ENCODE assay signal across 8 cellular contexts in the genomic region with DNA sequence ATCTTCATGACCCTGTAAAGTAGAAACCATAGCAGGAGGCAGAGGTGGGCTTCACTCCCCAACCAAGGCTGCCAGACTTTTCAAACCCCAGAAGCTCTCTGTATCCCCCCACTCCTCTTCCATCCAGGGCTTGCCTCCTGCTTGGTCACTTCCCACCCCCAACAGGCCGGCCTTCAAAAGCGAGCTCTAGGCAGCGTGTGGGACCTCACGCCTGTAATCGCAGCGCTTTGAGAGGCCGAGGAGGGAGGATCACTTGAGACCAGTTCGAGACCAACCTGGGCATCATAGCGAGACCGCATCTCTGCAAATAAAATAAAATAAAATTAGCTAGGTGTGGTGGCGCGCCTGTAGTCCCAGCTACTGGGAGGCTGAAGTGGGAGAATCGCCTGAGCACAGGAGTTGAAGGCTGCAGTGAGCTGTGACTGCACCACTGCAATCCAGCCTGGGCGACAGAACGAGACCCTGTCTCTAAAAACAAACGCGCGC. TPM values are rescaled to one million over a fixed set of nuclear protein-coding genes. Genes with fewer than 3 reads are reported as not detected.
DNase-seq lines count a peak whose midpoint lies in the region; ATAC-seq and TF ChIP-seq lines count a peak whose summit lies in the region.

No MANE protein-coding gene starts in this region.

- H3K4me3 ChIP-seq in adipocyte (ENCODE audit: low read length) (peak overlapping the region; percentile 98), right lobe of liver (peak overlapping the region; percentile 84 to 96 (median 93)), thymus (ENCODE audit: low read length) (peak overlapping the region; percentile 86)

- H3K36me3 Mint-ChIP-seq in activated CD4-positive, alpha-beta T cell treated with anti-CD3 and anti-CD28 coated beads, Interleukin-2, amount 10 ng/mL, durations not matched to agents 7 days and 5 days (ENCODE audit: low read depth) = no peaks in the 10 kb centered on the region

- H3K4me1 ChIP-seq in adipocyte (ENCODE audit: control insufficient read depth, insufficient read depth, low read length) = peaks cover 29% of the 10 kb centered on the region
- H3K4me1 ChIP-seq in right lobe of liver = peaks cover 0 to 12% (median 4%) of the 10 kb centered on the region in 4 donors
- peaks cover 16% of the 10 kb centered on the region for H3K4me1 ChIP-seq in thymus (ENCODE audit: control insufficient read depth, insufficient read depth, low read length)

- H3K27me3 ChIP-seq in adipocyte (replicated peaks; ENCODE audit: control insufficient read depth, insufficient read depth, low read length) (no peaks in the 10 kb centered on the region), right lobe of liver (no peaks in the 10 kb centered on the region), thymus (ENCODE audit: control insufficient read depth, insufficient read depth) (no peaks in the 10 kb centered on the region)

- no peaks in the 10 kb centered on the region for H3K9me3 Mint-ChIP-seq in activated CD4-positive, alpha-beta T cell treated with anti-CD3 and anti-CD28 coated beads, Interleukin-2, amount 10 ng/mL, durations not matched to agents 7 days and 5 days

- ATAC-seq in right lobe of liver (no peak), HG02623 (IDR thresholded peaks at IDR 0.05; ENCODE audit: unreplicated experiment) (no peak)

- H3K4me3 Mint-ChIP-seq in activated CD4-positive, alpha-beta T cell treated with anti-CD3 and anti-CD28 coated beads, Interleukin-2, amount 10 ng/mL, durations not matched to agents 7 days and 5 days = peak overlapping the region; percentile 79

- POLR2A ChIA-PET in activated CD4-positive, alpha-beta T cell treated with anti-CD3 and anti-CD28 coated beads, Interleukin-2, amount 10 ng/mL, durations not matched to agents 7 days and 5 days (lab: Charles Lee) = interaction anchor here (0.6 kb wide), 1 partner anchor 13 kb away, joined by 3 read pairs; no protein-coding TSS in a partner anchor

- H3K27ac Mint-ChIP-seq in activated CD4-positive, alpha-beta T cell treated with anti-CD3 and anti-CD28 coated beads, Interleukin-2, amount 10 ng/mL, durations not matched to agents 7 days and 5 days = peak overlapping the region; percentile 91

- DNase-seq in activated CD4-positive, alpha-beta T cell treated with anti-CD3 and anti-CD28 coated beads, Interleukin-2, amount 10 ng/mL, durations not matched to agents 7 days and 5 days = no peak
- no peak for DNase-seq in activated CD4-positive, alpha-beta T cell treated with anti-CD3 and anti-CD28 coated beads for 4 hours
- DNase-seq in adipocyte (ENCODE audit: low read depth) = no peak
- no peak for DNase-seq in right lobe of liver
- no peak for DNase-seq in HuH-7.5 (ENCODE audit: low spot score)
- no peak for DNase-seq in stimulated activated CD8-positive, alpha-beta memory T cell treated with anti-CD3 and anti-CD28 coated beads, Interleukin-4, amount 100 ng/mL, for 48 hours

- intact Hi-C loops in right lobe of liver (cut with DNase I) = no loop called here

- no peak for TF ChIP-seq CTCF in right lobe of liver (IDR thresholded peaks at IDR 0.05)

- no peak for TF ChIP-seq POLR2A in right lobe of liver (IDR thresholded peaks at IDR 0.05)

- peaks cover 3% of the 10 kb centered on the region for H3K27me3 Mint-ChIP-seq in activated CD4-positive, alpha-beta T cell treated with anti-CD3 and anti-CD28 coated beads, Interleukin-2, amount 10 ng/mL, durations not matched to agents 7 days and 5 days

- CTCF ChIA-PET in activated CD4-positive, alpha-beta T cell treated with anti-CD3 and anti-CD28 coated beads, Interleukin-2, amount 10 ng/mL, durations not matched to agents 7 days and 5 days (lab: Charles Lee) = interaction anchor here (0.6 to 1.0 kb wide), 4 partner anchors 7 to 138 kb away, joined by 3 read pairs; a partner anchor contains a TSS

- H3K9me3 ChIP-seq in adipocyte (ENCODE audit: control insufficient read depth, low read length) (no peaks in the 10 kb centered on the region), right lobe of liver (no peaks in the 10 kb centered on the region), thymus (ENCODE audit: control insufficient read depth) (no peaks in the 10 kb centered on the region)

- H3K36me3 ChIP-seq in adipocyte (ENCODE audit: control insufficient read depth, insufficient read depth, low read length, severe bottlenecking) = peaks cover 11% of the 10 kb centered on the region
- H3K36me3 ChIP-seq in right lobe of liver = no peaks in the 10 kb centered on the region
- H3K36me3 ChIP-seq in thymus (ENCODE audit: control insufficient read depth, insufficient read depth) = no peaks in the 10 kb centered on the region

- H3K4me1 Mint-ChIP-seq in activated CD4-positive, alpha-beta T cell treated with anti-CD3 and anti-CD28 coated beads, Interleukin-2, amount 10 ng/mL, durations not matched to agents 7 days and 5 days = peaks cover 23% of the 10 kb centered on the region

- peak overlapping the region; percentile 99 for H3K9ac ChIP-seq in adipocyte (ENCODE audit: low read length)

- H3K27ac ChIP-seq in right lobe of liver (peak overlapping the region; percentile 95 to 100 (median 100)), thymus (ENCODE audit: low read depth) (peak overlapping the region; percentile 96)

- WGBS in right lobe of liver (ENCODE audit: insufficient coverage, low coverage, low lambda C conversion rate, missing lambda C conversion rate) = 16% methylated on average over 12 of the region's 18 CpGs
- WGBS in thymus = 53% methylated on average over 18 of the region's 18 CpGs

RNA-seq across cellular contexts. Expression of a gene that starts 0.7 kb away (rescaled TPM):
- total RNA-seq in activated CD4-positive, alpha-beta T cell treated with anti-CD3 and anti-CD28 coated beads, Interleukin-2, amount 10 ng/mL, durations not matched to agents 7 days and 5 days = 10 to 100 TPM; 29.9 to 37.1 TPM
- 1,000 to 10,000 TPM in 1 of 6 experiments, 100 to 1,000 TPM in 5; 370 to 1,042 (median 725) TPM for total RNA-seq in right lobe of liver
- 114 TPM for polyA plus RNA-seq in thymus

RNA-seq across cellular contexts. Expression of a gene that starts 35.4 kb away (rescaled TPM):
- total RNA-seq in activated CD4-positive, alpha-beta T cell treated with anti-CD3 and anti-CD28 coated beads, Interleukin-2, amount 10 ng/mL, durations not matched to agents 7 days and 5 days = 10 to 100 TPM; 21.1 to 21.8 TPM
- total RNA-seq in right lobe of liver = 10 to 100 TPM; 24.4 to 56.1 (median 31.7) TPM
- polyA plus RNA-seq in thymus = 90.7 TPM

Comparison
In these comparisons a context has a peak if more than half of its experiments do, and no peak if none do; other contexts are left out.
1. RNA of a gene that starts 0.7 kb away (total RNA-seq): 370 to 1,042 TPM in right lobe of liver; 29.9 to 37.1 TPM in activated CD4-positive, alpha-beta T cell treated with anti-CD3 and anti-CD28 coated beads, Interleukin-2, amount 10 ng/mL, durations not matched to agents 7 days and 5 days; every median in the first group is over 4 times any median in the second.
2. Peak in every context shown above with its lines, with median percentiles within 50 percentile points of each other: H3K4me3 ChIP-seq.